Comparison of ENCODE assay signal across 8 cellular contexts in the genomic region with DNA sequence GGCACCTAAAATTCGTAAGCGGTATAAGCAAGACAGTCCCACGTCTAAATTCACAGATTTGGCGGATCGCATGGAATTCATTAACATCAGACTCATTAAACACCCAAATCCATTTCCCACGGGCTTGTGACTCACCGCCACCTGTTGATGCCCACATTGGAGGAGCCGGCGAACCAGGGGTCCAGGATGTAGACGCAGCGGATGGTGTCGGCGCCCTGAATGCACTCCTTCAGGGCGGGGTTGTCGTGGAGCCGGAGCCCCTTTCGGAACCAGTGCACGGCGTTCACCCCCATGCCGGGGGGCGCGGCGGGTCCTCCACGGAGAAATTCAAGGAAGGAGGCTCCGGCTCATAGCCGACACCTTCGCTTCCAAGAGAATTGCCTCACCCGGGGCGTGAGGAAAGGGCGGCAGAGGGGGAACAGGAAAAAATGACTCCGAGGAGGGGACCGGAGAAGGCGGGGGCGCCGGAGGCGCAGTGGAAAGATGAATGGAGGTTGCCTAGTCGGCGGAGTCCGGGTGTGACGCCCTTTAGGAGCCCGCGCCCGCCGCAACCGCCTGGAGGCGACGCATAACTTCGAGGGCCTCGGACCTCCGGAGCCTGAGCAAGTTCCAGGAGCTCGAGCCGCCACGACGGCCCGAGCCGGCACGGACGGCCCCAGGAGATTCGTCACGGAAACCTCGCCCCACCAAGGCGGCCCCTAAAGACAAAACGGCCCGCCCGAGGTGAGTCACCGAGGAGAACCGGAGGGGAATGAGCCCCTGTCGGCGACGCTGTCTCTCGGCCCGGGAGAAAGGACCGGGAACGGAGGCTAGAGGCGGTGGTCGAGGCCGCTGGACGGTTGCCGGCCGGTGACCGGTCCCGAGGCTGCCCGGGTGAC. TPM values are rescaled to one million over a fixed set of nuclear protein-coding genes. Genes with fewer than 3 reads are reported as not detected.
DNase-seq lines count a peak whose midpoint lies in the region; ATAC-seq, FAIRE-seq and TF ChIP-seq lines count a peak whose summit lies in the region.

No MANE protein-coding gene starts in this region.

- peaks cover 2% of the 10 kb centered on the region; the same call in 1 of the 2 replicates for H3K9me3 ChIP-seq in PC-9 (ENCODE audit: insufficient read depth, low read depth)
- H3K9me3 ChIP-seq in prostate gland, result no peaks in the 10 kb centered on the region

- peaks cover 10% of the 10 kb centered on the region; the same call in 1 of the 2 replicates for H3F3A ChIP-seq in PC-9 (ENCODE audit: insufficient read depth, low read depth)

- ATAC-seq in HG03025 (IDR thresholded peaks at IDR 0.05; ENCODE audit: low FRiP score, unreplicated experiment), result peak; percentile 19
- ATAC-seq in left cardiac atrium, result peak; percentile 24 to 54

- peaks cover 14% of the 10 kb centered on the region for H4K20me1 ChIP-seq in PC-9 (ENCODE audit: insufficient read depth)

- peak overlapping the region; percentile 83 for H3K4me2 ChIP-seq in PC-9

- WGBS in prostate gland, result 1% methylated on average over 57 of the region's 83 CpGs

- TF ChIP-seq CTCF in PC-9 (conservative IDR thresholded peaks at IDR 0.05) (no peak), prostate gland (IDR thresholded peaks at IDR 0.05) (no peak)

- peak; percentile 83 for TF ChIP-seq POLR2A in prostate gland (IDR thresholded peaks at IDR 0.05)

- peak overlapping the region; percentile 96 for H2AFZ ChIP-seq in PC-9

- FAIRE-seq in urothelium cell line (lab: Jason Lieb, UNC), result no peak

- POLR2A ChIA-PET in PC-9 (lab: Charles Lee; ENCODE audit: unreplicated experiment), result no interaction called here

- peak overlapping the region; percentile 72 for H3K27ac ChIP-seq in PC-9
- H3K27ac ChIP-seq in prostate gland, result peak overlapping the region; percentile 93 to 97

- intact Hi-C loops in PC-9 (cut with micrococcal nuclease; ENCODE audit: unreplicated experiment) (loop anchor here (1.0 to 10.0 kb wide), 7 partner anchors 66 to 708 kb away; a partner anchor contains a TSS), left cardiac atrium (cut with DNase I) (loop anchor here in 1 of 2 donors (5.0 kb wide), 2 partner anchors 106 to 136 kb away; a partner anchor contains a TSS), prostate gland (cut with DNase I) (loop anchor here (1.0 to 10.0 kb wide), 3 partner anchors 106 to 318 kb away; a partner anchor contains a TSS)

- peaks cover 35% of the 10 kb centered on the region for H3K79me2 ChIP-seq in PC-9 (ENCODE audit: low read depth)

- DNase-seq in NCI-H526 (lab: John Stamatoyannopoulos, UW), result peak; percentile 52 to 65
- no peak for DNase-seq in NCI-H526 treated with DMSO at 0.1 percent for 48 hours (lab: John Stamatoyannopoulos, UW)
- DNase-seq in PC-9, result peak; percentile 34 to 44
- peak; percentile 59 for DNase-seq in activated gamma-delta T cell treated with anti-CD3 and anti-CD28 coated beads, Interleukin-2, amount 50 U/mL, for 16 hours (ENCODE audit: low read depth)
- DNase-seq in left cardiac atrium, result no peak
- DNase-seq in prostate gland (ENCODE audit: low spot score), result peak; percentile 22
- peak; percentile 6 for DNase-seq in urothelium cell line (ENCODE audit: low spot score)

- no peaks in the 10 kb centered on the region for H3K36me3 ChIP-seq in PC-9 (ENCODE audit: low read depth)
- no peaks in the 10 kb centered on the region for H3K36me3 ChIP-seq in prostate gland

- H3K4me3 ChIP-seq in PC-9 (peak overlapping the region; percentile 64), prostate gland (peak overlapping the region; percentile 93)

- BruUV-seq in PC-9 (replicated peaks; lab: Mats Ljungman, UMichigan), result TSS peak; percentile 67

- H3K9me2 ChIP-seq in PC-9 (ENCODE audit: insufficient read depth), result no peaks in the 10 kb centered on the region

- H3K27me3 ChIP-seq in PC-9 (ENCODE audit: insufficient read depth, low read depth) (no peaks in the 10 kb centered on the region), prostate gland (replicated peaks; ENCODE audit: insufficient read depth) (no peaks in the 10 kb centered on the region)

- H3K4me1 ChIP-seq in PC-9 (replicated peaks; ENCODE audit: insufficient read depth) (peaks cover 19% of the 10 kb centered on the region), prostate gland (replicated peaks) (peaks cover 4% of the 10 kb centered on the region)

- CTCF ChIA-PET in PC-9 (lab: Charles Lee), result interaction anchor here (1.4 kb wide), 1 partner anchor 11 kb away, joined by 6 read pairs; no protein-coding TSS in a partner anchor

RNA-seq across cellular contexts. Expression of a gene that starts 0.4 kb away (rescaled TPM):
- 15.7 and 18.1 TPM in 2 replicates for total RNA-seq in PC-9 (2021)
- total RNA-seq in left cardiac atrium, result 10 to 100 TPM in 1 of 2 donors, 1 to 10 TPM in 1; 9.5 to 17.2 TPM
- total RNA-seq in prostate gland, result 10 to 100 TPM; 15.7 to 35.2 TPM

Comparison
In these comparisons a context has a peak if more than half of its experiments do, and no peak if none do; other contexts are left out.
1. DNase-seq: peak in NCI-H526 (2 of 2), PC-9 (2 of 2), activated gamma-delta T cell treated with anti-CD3 and anti-CD28 coated beads, Interleukin-2, amount 50 U/mL, for 16 hours (single experiment), prostate gland (single experiment) and urothelium cell line (single experiment); none in NCI-H526 treated with DMSO at 0.1 percent for 48 hours (single experiment) and left cardiac atrium (single experiment).